In the genomic region with DNA sequence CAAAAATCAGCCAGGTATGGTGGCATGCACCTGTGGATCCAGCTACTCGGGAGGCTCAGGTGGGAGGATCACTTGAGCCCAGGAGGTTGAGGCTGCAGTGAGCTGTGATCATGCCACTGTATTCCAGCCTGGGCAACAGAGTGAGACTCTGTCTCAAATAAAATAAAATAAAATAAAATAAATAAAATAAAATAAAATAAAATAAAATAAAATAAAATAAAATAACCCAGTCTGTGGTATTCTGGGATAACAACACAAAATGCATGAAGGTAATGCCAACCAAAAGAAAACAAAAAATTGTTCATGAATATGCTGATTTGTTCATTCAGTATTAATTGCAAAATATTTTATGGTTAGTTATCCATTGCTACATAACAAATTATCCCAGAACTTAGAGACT, we compare ENCODE assay signal across 4 cellular contexts. TPM values are rescaled to one million over a fixed set of nuclear protein-coding genes. Genes with fewer than 3 reads are reported as not detected.
"Had no signal": no experiment of that assay in that cellular context is flagged by ENCODE, and none has a peak within 500 bp of the region (broad histone marks: within the 10 kb centered on the region; RNA-seq: fewer than 3 reads in every experiment).

No MANE protein-coding gene starts in this region.

RNA-seq across cellular contexts. Expression of a gene that starts 54.4 kb away (rescaled TPM):
- total RNA-seq: H4, HepG2, HT1080, K562 had no signal
- polyA plus RNA-seq: HepG2, K562 had no signal
